In genomic region chr10:70190102-70190501, GRCh38 we compare ENCODE assay signal across 18 cellular contexts. TPM values are rescaled to one million over a fixed set of nuclear protein-coding genes. Genes with fewer than 3 reads are reported as not detected.
A peak's percentile ranks its signal among the peaks of the same experiment; 100 is the strongest.
DNase-seq lines count a peak whose midpoint lies in the region; ATAC-seq, FAIRE-seq and TF ChIP-seq lines count a peak whose summit lies in the region.
"Had no signal": no experiment of that assay in that cellular context is flagged by ENCODE, and none has a peak within 500 bp of the region (broad histone marks: within the 10 kb centered on the region; RNA-seq: fewer than 3 reads in every experiment).

No MANE protein-coding gene starts in this region.

- H3K9me3 ChIP-seq in Peyer's patch (no peaks in the 10 kb centered on the region), K562 (replicated peaks; ENCODE audit: control insufficient read depth, insufficient read depth, low read depth, low read length) (no peaks in the 10 kb centered on the region), lower lobe of right lung (no peaks in the 10 kb centered on the region), upper lobe of right lung (no peaks in the 10 kb centered on the region)
- H3K9me3 ChIP-seq: SJSA1 had no signal

- H3K79me2 ChIP-seq in K562 (ENCODE audit: control insufficient read depth, insufficient read depth, low read length), result no peaks in the 10 kb centered on the region

- peak overlapping the region in 3 of 4 donors; percentile 7 to 26 (median 25) for H3K27ac ChIP-seq in Peyer's patch
- H3K27ac ChIP-seq in K562 (ENCODE audit: extremely low read depth, low read depth, low read length), result no peak overlapping the region
- peak overlapping the region; percentile 74 for H3K27ac ChIP-seq in lower lobe of right lung
- H3K27ac ChIP-seq in upper lobe of right lung, result peak overlapping the region; percentile 61
- H3K27ac ChIP-seq: SJSA1 had no signal

- peak; percentile 73 for ATAC-seq in K562
- no peak for ATAC-seq in lower lobe of right lung
- ATAC-seq in upper lobe of right lung, result peak; percentile 9
- ATAC-seq in GM21390 (IDR thresholded peaks at IDR 0.05; ENCODE audit: unreplicated experiment), result no peak
- ATAC-seq: PC-3 had no signal

- H3K4me3 ChIP-seq in Peyer's patch (no peak overlapping the region), K562 (no peak overlapping the region), lower lobe of right lung (no peak overlapping the region), upper lobe of right lung (no peak overlapping the region)
- H3K4me3 ChIP-seq: SJSA1 had no signal

- BruUV-seq in K562 (replicated peaks; lab: Mats Ljungman, UMichigan), result no TSS peak

- CTCF ChIA-PET in K562 (lab: Yijun Ruan, JAX; ENCODE audit: low intra/inter-chr PET ratio), result no interaction called here

- H4K20me1 ChIP-seq in K562 (replicated peaks; ENCODE audit: control insufficient read depth, insufficient read depth, low read length), result no peaks in the 10 kb centered on the region

- intact Hi-C loops in K562 (cut with micrococcal nuclease), result no loop called here
- intact Hi-C loops in lower lobe of right lung (cut with DNase I), result no loop called here
- intact Hi-C loops in upper lobe of right lung (cut with DNase I), result no loop called here

- TF ChIP-seq RAD21 in K562 (CRISPR knock-in tag; conservative IDR thresholded peaks at IDR 0.05 in 1 of 2, IDR thresholded peaks at IDR 0.05 in 1 of 2), result no peak

- TF ChIP-seq POLR2A in Peyer's patch (IDR thresholded peaks at IDR 0.05) (no peak), K562 (conservative IDR thresholded peaks at IDR 0.05) (no peak)

- WGBS in K562 (ENCODE audit: insufficient coverage, low coverage, missing lambda C conversion rate), result 18% methylated on average over 8 of the region's 8 CpGs

- DNase-seq in Peyer's patch (no peak), K562 (ENCODE audit: extremely low read depth in 1 of 4, low spot score in 3 of 4) (no peak), lower lobe of right lung (no peak), upper lobe of right lung (no peak), COLO829 (ENCODE audit: low spot score) (no peak), superior temporal gyrus (ENCODE audit: extremely low spot score) (no peak)
- DNase-seq: Calu3, DMS53, KG1, NCI-H1436, NCI-H2029 treated with DMSO at 0.1 percent for 48 hours, NCI-H2171 treated with DMSO at 0.1 percent for 48 hours, NCI-H446 treated with DMSO at 0.1 percent for 48 hours, NCI-H774, PC-3 had no signal

- TF ChIP-seq EP300 in K562 (IDR thresholded peaks at IDR 0.05; ENCODE audit: low read length), result no peak

- POLR2A ChIA-PET in K562 (lab: Yijun Ruan, JAX), result interaction anchor here (0.6 to 1.4 kb wide), 2 partner anchors 10 to 19 kb away, joined by 3 to 8 read pairs; partner anchors contain the start of gene SAR1A

- H3K4me2 ChIP-seq in K562 (ENCODE audit: insufficient read depth, low read length), result no peak overlapping the region

- no peak for TF ChIP-seq CTCF in Peyer's patch (IDR thresholded peaks at IDR 0.05)
- peak in 1 of 3 experiments; percentile 34; a peak in 1 of 6 replicates for TF ChIP-seq CTCF in K562 (IDR thresholded peaks at IDR 0.05 in 2 of 3, conservative IDR thresholded peaks at IDR 0.05 in 1 of 3; ENCODE audit: insufficient read depth in 2 of 3, low read depth in 1 of 3, low read length in 3 of 3)
- TF ChIP-seq CTCF in lower lobe of right lung (IDR thresholded peaks at IDR 0.05), result no peak
- no peak for TF ChIP-seq CTCF in upper lobe of right lung (IDR thresholded peaks at IDR 0.05)

- no peak overlapping the region for H2AFZ ChIP-seq in K562 (ENCODE audit: low read depth, low read length)

- no peak for FAIRE-seq in K562 (lab: Jason Lieb, UNC)
- FAIRE-seq: GM19239 had no signal

- no peaks in the 10 kb centered on the region for H3K4me1 ChIP-seq in Peyer's patch
- no peaks in the 10 kb centered on the region; a peak in 1 of 5 replicates for H3K4me1 ChIP-seq in K562 (replicated peaks in 1 of 2; ENCODE audit: control insufficient read depth in 2 of 2, insufficient read depth in 2 of 2, low read length in 2 of 2)
- H3K4me1 ChIP-seq in lower lobe of right lung, result peaks cover 53% of the 10 kb centered on the region
- H3K4me1 ChIP-seq in upper lobe of right lung, result peaks cover 48% of the 10 kb centered on the region

- in situ Hi-C loops in K562 (cut with MboI), result no loop called here

- no peaks in the 10 kb centered on the region for H3K9me1 ChIP-seq in K562 (ENCODE audit: control insufficient read depth, insufficient read depth, low read length)

- no peak overlapping the region for H3K9ac ChIP-seq in K562 (ENCODE audit: insufficient read depth in 1 of 2, low read depth in 2 of 2, low read length in 2 of 2)

- H3K27me3 ChIP-seq in Peyer's patch (no peaks in the 10 kb centered on the region), K562 (ENCODE audit: control insufficient read depth in 2 of 2, insufficient read depth in 2 of 2, low read length in 2 of 2) (peaks cover 2 to 5% of the 10 kb centered on the region in 2 experiments; a peak in 4 of 5 replicates), lower lobe of right lung (ENCODE audit: low read depth) (no peaks in the 10 kb centered on the region), upper lobe of right lung (no peaks in the 10 kb centered on the region)
- H3K27me3 ChIP-seq: SJSA1 had no signal

- H3K36me3 ChIP-seq in Peyer's patch (no peaks in the 10 kb centered on the region), K562 (ENCODE audit: control insufficient read depth, insufficient read depth, low read length) (no peaks in the 10 kb centered on the region), lower lobe of right lung (no peaks in the 10 kb centered on the region), upper lobe of right lung (no peaks in the 10 kb centered on the region)
- H3K36me3 ChIP-seq: SJSA1 had no signal

RNA-seq across cellular contexts. Expression of gene SAR1A, which starts 19.8 kb away (rescaled TPM):
- total RNA-seq in Peyer's patch (10 to 100 TPM; 30.3 to 52.0 (median 35.1) TPM), K562 (2014; rRNA removed) (63.0 and 68.5 TPM in 2 replicates), K562 (2014; rRNA removed; fragmentation: Illumina TruSeq; extraction: Trizol) (96.9 and 105 TPM in 2 replicates), K562 (2015; rRNA removed; fragmentation: Illumina TruSeq; extraction: Trizol) (79.4 and 84.9 TPM in 2 replicates), K562 (2021) (119 and 123 TPM in 2 replicates), lower lobe of right lung (114 TPM), upper lobe of right lung (150 TPM)
- total RNA-seq in K562 (2011; cell fraction: chromatin; rRNA removed; ENCODE audit: low replicate concordance), result 82.1 and 152 TPM in 2 replicates
- total RNA-seq in K562 (2011; cell fraction: nucleolus; rRNA removed), result 47.0 and 49.2 TPM in 2 replicates
- 98.8 and 142 TPM in 2 replicates for total RNA-seq in K562 (2011; cell fraction: nucleoplasm; rRNA removed)
- polyA plus RNA-seq in K562 (2011; rRNA removed) (123 and 129 TPM in 2 replicates), K562 (2014; fragmentation: Illumina TruSeq; extraction: Trizol) (73.8 and 76.6 TPM in 2 replicates), K562 (2014; fragmentation: Nextera tagmentation; extraction: Ambion mirVana) (100 to 1,000 TPM; 115 to 132 TPM), K562 (2014; rRNA removed) (53.0 and 55.8 TPM in 2 replicates)
- 22.7 and 40.1 TPM in 2 replicates for polyA plus RNA-seq in K562 (2011; cell fraction: cytosol; rRNA removed)
- polyA plus RNA-seq in K562 (2011; cell fraction: nucleus; rRNA removed), result 35.5 and 56.1 TPM in 2 replicates
- 40.2 and 56.6 TPM in 2 replicates for polyA plus RNA-seq in K562 (2012)
- 168 and 183 TPM in 2 replicates for polyA minus RNA-seq in K562 (2011; rRNA and poly(A)+ RNA removed)
- 51.8 and 62.8 TPM in 2 replicates for polyA minus RNA-seq in K562 (2011; cell fraction: cytosol; rRNA and poly(A)+ RNA removed)
- polyA minus RNA-seq in K562 (2011; cell fraction: nucleus; rRNA and poly(A)+ RNA removed), result 19.5 and 37.4 TPM in 2 replicates

RNA-seq across cellular contexts. Expression of gene PPA1, which starts 43.1 kb away (rescaled TPM):
- total RNA-seq in Peyer's patch, result 100 to 1,000 TPM in 3 of 4 donors, 10 to 100 TPM in 1; 67.7 to 199 (median 110) TPM
- total RNA-seq in K562 (2011; cell fraction: chromatin; rRNA removed; ENCODE audit: low replicate concordance), result 63.9 and 181 TPM in 2 replicates
- total RNA-seq in K562 (2011; cell fraction: nucleolus; rRNA removed), result 50.4 and 54.7 TPM in 2 replicates
- 123 and 276 TPM in 2 replicates for total RNA-seq in K562 (2011; cell fraction: nucleoplasm; rRNA removed)
- 378 and 453 TPM in 2 replicates for total RNA-seq in K562 (2014; rRNA removed)
- 635 and 699 TPM in 2 replicates for total RNA-seq in K562 (2014; rRNA removed; fragmentation: Illumina TruSeq; extraction: Trizol)
- total RNA-seq in K562 (2015; rRNA removed; fragmentation: Illumina TruSeq; extraction: Trizol), result 463 and 482 TPM in 2 replicates
- 418 and 448 TPM in 2 replicates for total RNA-seq in K562 (2021)
- polyA plus RNA-seq in K562 (2011; rRNA removed), result 408 and 606 TPM in 2 replicates
- 122 and 218 TPM in 2 replicates for polyA plus RNA-seq in K562 (2011; cell fraction: cytosol; rRNA removed)
- 92.6 and 127 TPM in 2 replicates for polyA plus RNA-seq in K562 (2011; cell fraction: nucleus; rRNA removed)
- 299 and 379 TPM in 2 replicates for polyA plus RNA-seq in K562 (2012)
- 454 and 471 TPM in 2 replicates for polyA plus RNA-seq in K562 (2014; fragmentation: Illumina TruSeq; extraction: Trizol)
- 100 to 1,000 TPM; 301 to 366 TPM for polyA plus RNA-seq in K562 (2014; fragmentation: Nextera tagmentation; extraction: Ambion mirVana)
- 591 and 627 TPM in 2 replicates for polyA plus RNA-seq in K562 (2014; rRNA removed)
- 573 and 613 TPM in 2 replicates for polyA minus RNA-seq in K562 (2011; rRNA and poly(A)+ RNA removed)
- polyA minus RNA-seq in K562 (2011; cell fraction: cytosol; rRNA and poly(A)+ RNA removed), result 121 and 162 TPM in 2 replicates
- polyA minus RNA-seq in K562 (2011; cell fraction: nucleus; rRNA and poly(A)+ RNA removed), result 49.1 and 87.5 TPM in 2 replicates
- total RNA-seq in lower lobe of right lung, result 163 TPM
- total RNA-seq in upper lobe of right lung, result 175 TPM

RNA-seq across cellular contexts. Expression of gene TYSND1, which starts 43.6 kb away (rescaled TPM):
- total RNA-seq in Peyer's patch (10 to 100 TPM; 18.2 to 25.9 (median 21.7) TPM), K562 (2014; rRNA removed) (0.91 and 1.8 TPM in 2 replicates), K562 (2014; rRNA removed; fragmentation: Illumina TruSeq; extraction: Trizol) (0.41 and 1.4 TPM in 2 replicates), K562 (2015; rRNA removed; fragmentation: Illumina TruSeq; extraction: Trizol) (1.4 and 1.6 TPM in 2 replicates), K562 (2021) (1.7 and 1.9 TPM in 2 replicates), lower lobe of right lung (13.4 TPM), upper lobe of right lung (12.5 TPM)
- total RNA-seq in K562 (2011; cell fraction: chromatin; rRNA removed; ENCODE audit: low replicate concordance), result 7.2 and 8.1 TPM in 2 replicates
- total RNA-seq in K562 (2011; cell fraction: nucleolus; rRNA removed), result 4.7 and 5.0 TPM in 2 replicates
- total RNA-seq in K562 (2011; cell fraction: nucleoplasm; rRNA removed), result 5.2 and 7.2 TPM in 2 replicates
- polyA plus RNA-seq in K562 (2011; rRNA removed) (1.3 and 2.0 TPM in 2 replicates), K562 (2014; fragmentation: Illumina TruSeq; extraction: Trizol) (1.3 TPM in 2 replicates), K562 (2014; fragmentation: Nextera tagmentation; extraction: Ambion mirVana) (under 1 TPM; 0.60 to 0.65 TPM), K562 (2014; rRNA removed) (1.3 and 2.0 TPM in 2 replicates)
- polyA plus RNA-seq in K562 (2011; cell fraction: cytosol; rRNA removed), result 2.1 and 2.3 TPM in 2 replicates
- 3.5 and 3.6 TPM in 2 replicates for polyA plus RNA-seq in K562 (2011; cell fraction: nucleus; rRNA removed)
- polyA plus RNA-seq in K562 (2012), result 0.98 and 2.0 TPM in 2 replicates
- 1.5 and 2.1 TPM in 2 replicates for polyA minus RNA-seq in K562 (2011; rRNA and poly(A)+ RNA removed)
- polyA minus RNA-seq in K562 (2011; cell fraction: cytosol; rRNA and poly(A)+ RNA removed), result 0.48 and 0.73 TPM in 2 replicates
- polyA minus RNA-seq in K562 (2011; cell fraction: nucleus; rRNA and poly(A)+ RNA removed), result 2.6 and 3.1 TPM in 2 replicates

RNA-seq across cellular contexts. Expression of gene AIFM2, which starts 57.5 kb away (rescaled TPM):
- total RNA-seq in Peyer's patch, result 10 to 100 TPM; 18.7 to 29.2 (median 23.8) TPM
- total RNA-seq in K562 (2011; cell fraction: chromatin; rRNA removed; ENCODE audit: low replicate concordance), result 7.2 and 14.4 TPM in 2 replicates
- total RNA-seq in K562 (2011; cell fraction: nucleolus; rRNA removed), result 8.3 and 9.7 TPM in 2 replicates
- total RNA-seq in K562 (2011; cell fraction: nucleoplasm; rRNA removed), result 8.2 and 9.4 TPM in 2 replicates
- total RNA-seq in K562 (2014; rRNA removed), result 9.2 and 10.5 TPM in 2 replicates
- 3.9 and 5.3 TPM in 2 replicates for total RNA-seq in K562 (2014; rRNA removed; fragmentation: Illumina TruSeq; extraction: Trizol)
- 7.6 and 7.8 TPM in 2 replicates for total RNA-seq in K562 (2015; rRNA removed; fragmentation: Illumina TruSeq; extraction: Trizol)
- total RNA-seq in K562 (2021), result 11.4 and 13.1 TPM in 2 replicates
- polyA plus RNA-seq in K562 (2011; rRNA removed), result 8.0 and 9.9 TPM in 2 replicates
- 9.2 and 13.0 TPM in 2 replicates for polyA plus RNA-seq in K562 (2011; cell fraction: cytosol; rRNA removed)
- polyA plus RNA-seq in K562 (2011; cell fraction: nucleus; rRNA removed), result 7.5 and 12.1 TPM in 2 replicates
- 11.0 and 11.6 TPM in 2 replicates for polyA plus RNA-seq in K562 (2012)
- 9.3 and 12.1 TPM in 2 replicates for polyA plus RNA-seq in K562 (2014; fragmentation: Illumina TruSeq; extraction: Trizol)
- 1 to 10 TPM; 2.7 to 4.9 TPM for polyA plus RNA-seq in K562 (2014; fragmentation: Nextera tagmentation; extraction: Ambion mirVana)
- polyA plus RNA-seq in K562 (2014; rRNA removed), result 13.9 and 14.1 TPM in 2 replicates
- 3.8 and 7.3 TPM in 2 replicates for polyA minus RNA-seq in K562 (2011; rRNA and poly(A)+ RNA removed)
- polyA minus RNA-seq in K562 (2011; cell fraction: cytosol; rRNA and poly(A)+ RNA removed), result 6.6 and 7.1 TPM in 2 replicates
- polyA minus RNA-seq in K562 (2011; cell fraction: nucleus; rRNA and poly(A)+ RNA removed), result 2.7 and 3.1 TPM in 2 replicates
- total RNA-seq in lower lobe of right lung, result 9.7 TPM
- 15.4 TPM for total RNA-seq in upper lobe of right lung

Comparison
In these comparisons a context has a peak if more than half of its experiments do, and no peak if none do; other contexts are left out.
1. ATAC-seq: peak in K562 (single experiment) and upper lobe of right lung (single experiment); none in lower lobe of right lung (0 of 2) and GM21390 (single experiment).